Comparison of ENCODE assay signal across 16 cellular contexts in genomic region chr9:91810286-91810905, GRCh38.
DNase-seq lines count a peak whose midpoint lies in the region; ATAC-seq and TF ChIP-seq lines count a peak whose summit lies in the region.
"Had no signal": no experiment of that assay in that cellular context is flagged by ENCODE, and none has a peak within 500 bp of the region (broad histone marks: within the 10 kb centered on the region; RNA-seq: fewer than 3 reads in every experiment).

No MANE protein-coding gene starts in this region.

- no peaks in the 10 kb centered on the region for H3K9me3 ChIP-seq in heart right ventricle
- H3K9me3 ChIP-seq in stomach smooth muscle (ENCODE audit: control insufficient read depth in 2 of 2, low read length in 2 of 2): no peaks in the 10 kb centered on the region
- no peaks in the 10 kb centered on the region for H3K9me3 ChIP-seq in lower lobe of right lung

- H3K36me3 ChIP-seq in heart right ventricle (no peaks in the 10 kb centered on the region), stomach smooth muscle (ENCODE audit: control insufficient read depth in 2 of 2, insufficient read depth in 2 of 2, low read length in 2 of 2) (no peaks in the 10 kb centered on the region), lower lobe of right lung (no peaks in the 10 kb centered on the region)

- H3K27ac ChIP-seq in heart right ventricle (no peak overlapping the region), stomach smooth muscle (ENCODE audit: low read length) (peak overlapping the region; percentile 73), lower lobe of right lung (no peak overlapping the region)

- H3K27me3 ChIP-seq in heart right ventricle (peaks cover 0 to 10% (median 0%) of the 10 kb centered on the region in 7 donors), stomach smooth muscle (ENCODE audit: control insufficient read depth in 1 of 2, insufficient read depth in 2 of 2, low read length in 2 of 2) (no peaks in the 10 kb centered on the region), lower lobe of right lung (ENCODE audit: low read depth) (no peaks in the 10 kb centered on the region)

- H3K4me1 ChIP-seq in heart right ventricle: no peaks in the 10 kb centered on the region
- peaks cover 78% of the 10 kb centered on the region for H3K4me1 ChIP-seq in stomach smooth muscle (ENCODE audit: control insufficient read depth, insufficient read depth, low read length)
- no peaks in the 10 kb centered on the region for H3K4me1 ChIP-seq in lower lobe of right lung

- WGBS in heart right ventricle, 2 donors: 96% methylated on average over 26 of the region's 26 CpGs

- intact Hi-C loops in left cardiac atrium (cut with DNase I): no loop called here
- intact Hi-C loops in heart right ventricle (cut with DNase I): no loop called here
- intact Hi-C loops in lower lobe of right lung (cut with DNase I): no loop called here

- no peak for TF ChIP-seq CTCF in heart right ventricle (IDR thresholded peaks at IDR 0.05)
- TF ChIP-seq CTCF in lower lobe of right lung (IDR thresholded peaks at IDR 0.05): no peak

- DNase-seq in left cardiac atrium (no peak), heart right ventricle (no peak), left lobe of liver (ENCODE audit: low spot score) (peak; percentile 22), amniotic stem cell (lab: John Stamatoyannopoulos, UW) (no peak), lower lobe of right lung (no peak)
- peak; percentile 33 for DNase-seq in activated CD8-positive, alpha-beta memory T cell treated with anti-CD3 and anti-CD28 coated beads, Interleukin-2, amount 50 U/mL, for 48 hours
- DNase-seq: C1 segment of cervical spinal cord, DMS53, NCI-H1092, NCI-H446, NCI-H774, SHP77 treated with DMSO at 0.1 percent for 48 hours had no signal

- H3K4me3 ChIP-seq in heart right ventricle (no peak overlapping the region), stomach smooth muscle (ENCODE audit: low read length in 2 of 2) (no peak overlapping the region), lower lobe of right lung (no peak overlapping the region)
- H3K4me3 ChIP-seq: K562 had no signal

- ATAC-seq in left cardiac atrium (peak; percentile 21 to 35), heart right ventricle (no peak), left lobe of liver (no peak), GM19328 (IDR thresholded peaks at IDR 0.05; ENCODE audit: unreplicated experiment) (no peak), lower lobe of right lung (no peak)
- ATAC-seq: HCT116, K562 had no signal

- H3K9ac ChIP-seq in stomach smooth muscle (ENCODE audit: low read length in 2 of 2): no peak overlapping the region

Comparison
In these comparisons a context has a peak if more than half of its experiments do, and no peak if none do; other contexts are left out.
1. ATAC-seq: peak in left cardiac atrium (2 of 2); none in heart right ventricle (0 of 8), left lobe of liver (single experiment), GM19328 (single experiment) and lower lobe of right lung (0 of 2).
2. DNase-seq: peak in activated CD8-positive, alpha-beta memory T cell treated with anti-CD3 and anti-CD28 coated beads, Interleukin-2, amount 50 U/mL, for 48 hours (single experiment) and left lobe of liver (single experiment); none in left cardiac atrium (single experiment), heart right ventricle (0 of 2), amniotic stem cell (single experiment) and lower lobe of right lung (single experiment).